In the genomic region with DNA sequence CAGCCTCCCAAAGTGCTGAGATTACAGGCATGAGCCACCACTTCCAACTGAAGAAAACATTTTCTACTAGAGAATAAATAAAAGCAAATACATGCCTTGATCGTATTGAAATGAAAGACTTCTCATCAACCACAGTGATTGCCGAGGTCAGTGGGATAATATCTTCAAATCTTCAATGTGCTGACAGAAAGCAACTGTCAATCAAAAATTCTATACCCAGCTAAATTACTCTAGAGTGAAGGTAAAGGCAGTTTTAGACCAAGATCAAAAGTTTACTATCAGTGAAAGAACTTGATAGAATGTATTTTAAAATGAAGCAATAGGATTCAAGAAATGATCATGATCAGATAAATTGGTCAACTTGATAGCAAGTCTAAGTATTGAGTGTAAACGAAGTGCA, we compare ENCODE assay signal across 6 cellular contexts.
"Had no signal": no experiment of that assay in that cellular context is flagged by ENCODE, and none has a peak within 500 bp of the region (broad histone marks: within the 10 kb centered on the region; RNA-seq: fewer than 3 reads in every experiment).

No MANE protein-coding gene starts in this region.

- H3K27ac ChIP-seq: HL-60, KMS-11 had no signal

- H3K9ac ChIP-seq: KMS-11 had no signal

- DNase-seq: IMR-90, KBM-7, KG1 had no signal

- FAIRE-seq: HTR-8/SVneo had no signal

- H3K4me2 ChIP-seq: KMS-11 had no signal
